In genomic region chr9:96232164-96232538, GRCh38 we compare ENCODE assay signal across 16 cellular contexts.
DNase-seq lines count a peak whose midpoint lies in the region; ATAC-seq and TF ChIP-seq lines count a peak whose summit lies in the region.
"Had no signal": no experiment of that assay in that cellular context is flagged by ENCODE, and none has a peak within 500 bp of the region (broad histone marks: within the 10 kb centered on the region; RNA-seq: fewer than 3 reads in every experiment).

No MANE protein-coding gene starts in this region.

- no peaks in the 10 kb centered on the region for H4K20me1 ChIP-seq in HCT116 (ENCODE audit: insufficient read depth)
- H4K20me1 ChIP-seq: BLaER1 treated with 17β-estradiol and CSF1 and Interleukin-3, amounts not matched to agents 10 nM and 100 nM had no signal

- DNase-seq in HCT116 (ENCODE audit: low read depth, low spot score) (no peak), SJCRH30 (no peak), testis (no peak), suprapubic skin (ENCODE audit: low spot score in 2 of 2) (no peak), UCSD-AML1 (lab: John Stamatoyannopoulos, UW; ENCODE audit: unreplicated experiment) (no peak), body of pancreas (no peak), NCI-H1092 treated with DMSO at 0.1 percent for 48 hours (lab: John Stamatoyannopoulos, UW) (no peak)
- DNase-seq: activated B cell treated with CpG ODN at 0.5 μM for 24 hours; activated CD8-positive, alpha-beta memory T cell treated with anti-CD3 and anti-CD28 coated beads, Interleukin-2, amount 50 U/mL, for 48 hours; NCI-H187 treated with DMSO at 0.1 percent for 48 hours; T1000 had no signal

- H3K36me3 ChIP-seq in HCT116 (ENCODE audit: control insufficient read depth in 1 of 2, insufficient read depth in 2 of 2, low read length in 2 of 2), result no peaks in the 10 kb centered on the region
- H3K36me3 ChIP-seq in SJCRH30, result no peaks in the 10 kb centered on the region
- no peaks in the 10 kb centered on the region for H3K36me3 ChIP-seq in mucosa of rectum (ENCODE audit: control insufficient read depth in 2 of 2, insufficient read depth in 2 of 2, low read length in 2 of 2)
- H3K36me3 ChIP-seq in testis (ENCODE audit: low read depth, missing control alignments), result no peaks in the 10 kb centered on the region
- no peaks in the 10 kb centered on the region for H3K36me3 ChIP-seq in suprapubic skin
- H3K36me3 ChIP-seq in body of pancreas (replicated peaks in 1 of 2; ENCODE audit: insufficient read depth in 1 of 2, low read depth in 2 of 2), result no peaks in the 10 kb centered on the region
- H3K36me3 ChIP-seq: ascending aorta; BLaER1 treated with 17β-estradiol and CSF1 and Interleukin-3, amounts not matched to agents 10 nM and 100 nM had no signal

- TF ChIP-seq CTCF in HCT116 (IDR thresholded peaks at IDR 0.05 in 2 of 3, conservative IDR thresholded peaks at IDR 0.05 in 1 of 3; ENCODE audit: borderline replicate concordance in 1 of 3, insufficient read depth in 1 of 3, low read depth in 2 of 3, low read length in 2 of 3), result no peak
- TF ChIP-seq CTCF in testis (IDR thresholded peaks at IDR 0.05), result no peak
- no peak for TF ChIP-seq CTCF in suprapubic skin (IDR thresholded peaks at IDR 0.05)
- TF ChIP-seq CTCF in body of pancreas (IDR thresholded peaks at IDR 0.05), result no peak

- CTCF ChIA-PET in HCT116 (lab: Charles Lee), result interaction anchor here (0.9 to 2.2 kb wide), 8 partner anchors 10 to 722 kb away, joined by 3 to 15 read pairs (median 3); no protein-coding TSS in a partner anchor

- TF ChIP-seq RAD21 in HCT116 (IDR thresholded peaks at IDR 0.05; ENCODE audit: low read depth), result no peak

- no peak overlapping the region for H3K27ac ChIP-seq in HCT116 (ENCODE audit: low read depth, low read length)
- no peak overlapping the region; the same call in 1 of the 2 replicates for H3K27ac ChIP-seq in SJCRH30
- H3K27ac ChIP-seq in mucosa of rectum (ENCODE audit: low read depth in 2 of 2, low read length in 2 of 2), result peak overlapping the region; percentile 27 to 46
- H3K27ac ChIP-seq in testis, result peak overlapping the region; percentile 44 to 87
- H3K27ac ChIP-seq in suprapubic skin, result no peak overlapping the region
- H3K27ac ChIP-seq in body of pancreas, result no peak overlapping the region
- H3K27ac ChIP-seq: ascending aorta; BLaER1 treated with 17β-estradiol and CSF1 and Interleukin-3, amounts not matched to agents 10 nM and 100 nM; GM23248 had no signal

- H3K9me3 ChIP-seq in HCT116 (ENCODE audit: control insufficient read depth in 1 of 2, insufficient read depth in 1 of 2, low read depth in 1 of 2, low read length in 2 of 2) (no peaks in the 10 kb centered on the region), SJCRH30 (replicated peaks) (no peaks in the 10 kb centered on the region), mucosa of rectum (ENCODE audit: control insufficient read depth in 2 of 2, low read length in 2 of 2) (no peaks in the 10 kb centered on the region), testis (no peaks in the 10 kb centered on the region), suprapubic skin (no peaks in the 10 kb centered on the region), body of pancreas (no peaks in the 10 kb centered on the region)
- H3K9me3 ChIP-seq: ascending aorta, Caco-2 had no signal

- no peak overlapping the region for H3K4me3 ChIP-seq in HCT116 (replicated peaks in 1 of 2; ENCODE audit: low read depth in 1 of 2, low read length in 2 of 2)
- peak overlapping the region; percentile 2; the same call in 1 of the 2 replicates for H3K4me3 ChIP-seq in SJCRH30
- no peak overlapping the region for H3K4me3 ChIP-seq in mucosa of rectum (ENCODE audit: low read length in 2 of 2)
- H3K4me3 ChIP-seq in testis, result no peak overlapping the region
- no peak overlapping the region for H3K4me3 ChIP-seq in suprapubic skin
- H3K4me3 ChIP-seq in body of pancreas, result no peak overlapping the region
- H3K4me3 ChIP-seq: ascending aorta; BLaER1 treated with 17β-estradiol and CSF1 and Interleukin-3, amounts not matched to agents 10 nM and 100 nM; GM23248 had no signal

- H3K4me1 ChIP-seq in HCT116 (ENCODE audit: control insufficient read depth in 1 of 2, insufficient read depth in 2 of 2, low read length in 2 of 2) (no peaks in the 10 kb centered on the region), SJCRH30 (peaks cover 2% of the 10 kb centered on the region; the same call in 1 of the 2 replicates), mucosa of rectum (ENCODE audit: control insufficient read depth in 2 of 2, insufficient read depth in 2 of 2, low read length in 2 of 2) (no peaks in the 10 kb centered on the region), testis (peaks cover 26% of the 10 kb centered on the region), suprapubic skin (peaks cover 6% of the 10 kb centered on the region), body of pancreas (no peaks in the 10 kb centered on the region)
- H3K4me1 ChIP-seq: ascending aorta; BLaER1 treated with 17β-estradiol and CSF1 and Interleukin-3, amounts not matched to agents 10 nM and 100 nM had no signal

- TF ChIP-seq POLR2A in HCT116 (IDR thresholded peaks at IDR 0.05; ENCODE audit: borderline replicate concordance, extremely low read depth, insufficient read depth, insufficient read length) (no peak), testis (IDR thresholded peaks at IDR 0.05) (no peak), suprapubic skin (IDR thresholded peaks at IDR 0.05) (no peak), body of pancreas (IDR thresholded peaks at IDR 0.05) (no peak)

- peak overlapping the region; percentile 15 for H2AFZ ChIP-seq in HCT116 (ENCODE audit: low read depth, low read length, poor library complexity, severe bottlenecking)
- H2AFZ ChIP-seq: GM23248 had no signal

- no peak overlapping the region for H3K9ac ChIP-seq in HCT116 (ENCODE audit: low read length)
- H3K9ac ChIP-seq in mucosa of rectum (ENCODE audit: low read depth in 1 of 2, low read length in 2 of 2), result no peak overlapping the region
- H3K9ac ChIP-seq: BLaER1 treated with 17β-estradiol and CSF1 and Interleukin-3, amounts not matched to agents 10 nM and 100 nM; GM23248 had no signal

- no peak for TF ChIP-seq EP300 in suprapubic skin (IDR thresholded peaks at IDR 0.05)

- POLR2A ChIA-PET in HCT116 (lab: Charles Lee), result no interaction called here

- intact Hi-C loops in HCT116 (cut with micrococcal nuclease) (loop anchor here (1.0 kb wide), 2 partner anchors 85 to 434 kb away; no protein-coding TSS in a partner anchor), testis (cut with DNase I; ENCODE audit: low total_unique reads) (no loop called here), body of pancreas (cut with DNase I) (no loop called here)

- H3K27me3 ChIP-seq in HCT116 (ENCODE audit: insufficient read depth, low read length) (0 out of 2 replicates have a peak, but pooled peaks cover 4% of the 10 kb centered on the region), SJCRH30 (no peaks in the 10 kb centered on the region), mucosa of rectum (ENCODE audit: control insufficient read depth in 2 of 2, insufficient read depth in 2 of 2, low read length in 2 of 2) (no peaks in the 10 kb centered on the region), testis (no peaks in the 10 kb centered on the region), suprapubic skin (peaks cover 3% of the 10 kb centered on the region), body of pancreas (no peaks in the 10 kb centered on the region)
- H3K27me3 ChIP-seq: ascending aorta; BLaER1 treated with 17β-estradiol and CSF1 and Interleukin-3, amounts not matched to agents 10 nM and 100 nM had no signal

- no TSS peak for BruUV-seq in HCT116 (replicated peaks; lab: Mats Ljungman, UMichigan)

- WGBS in testis, 2 donors, result 42 to 49% methylated on average over 11 of the region's 11 CpGs
- WGBS in suprapubic skin, result 60% methylated on average over 11 of the region's 11 CpGs
- whole genome bisulfite sequencing in body of pancreas, 2 donors, result 58% methylated on average over 11 of the region's 11 CpGs

- no peaks in the 10 kb centered on the region for H3K9me2 ChIP-seq in HCT116 (ENCODE audit: insufficient read depth)

- H3K79me2 ChIP-seq in HCT116 (ENCODE audit: insufficient read depth, low read length), result no peaks in the 10 kb centered on the region

- no peak overlapping the region for H3K4me2 ChIP-seq in HCT116 (ENCODE audit: low read length)
- H3K4me2 ChIP-seq: BLaER1 treated with 17β-estradiol and CSF1 and Interleukin-3, amounts not matched to agents 10 nM and 100 nM had no signal

- ATAC-seq in HCT116, result no peak
- no peak for ATAC-seq in body of pancreas

- RAD21 ChIA-PET in HCT116 (lab: Charles Lee; ENCODE audit: low non-redundant PET in 1 of 2, low total read pairs in 2 of 2, uncharacterized antibody in 2 of 2, unreplicated experiment in 2 of 2), result interaction anchor here in 1 of 2 experiments (1.3 kb wide), 1 partner anchor 435 kb away, joined by 4 read pairs; no protein-coding TSS in a partner anchor

TF ChIP-seq in HCT116, 20 proteins besides CTCF, POLR2A, EP300 and RAD21 (continues in another document):
- TF ChIP-seq CEBPB (IDR thresholded peaks at IDR 0.05; ENCODE audit: low read depth), result no peak
- TF ChIP-seq ZFX (IDR thresholded peaks at IDR 0.05), result no peak
- TF ChIP-seq TCF7L2 (IDR thresholded peaks at IDR 0.05; ENCODE audit: borderline replicate concordance, extremely low read depth, insufficient read depth, insufficient read length), result no peak
- no peak for TF ChIP-seq SP1 (IDR thresholded peaks at IDR 0.05; ENCODE audit: low read depth)
- TF ChIP-seq MAX (IDR thresholded peaks at IDR 0.05), result no peak

Comparison
In these comparisons a context has a peak if more than half of its experiments do, and no peak if none do; other contexts are left out.
1. H3K27ac ChIP-seq: peak in mucosa of rectum (2 of 2) and testis (2 of 2); none in HCT116 (single experiment), SJCRH30 (single experiment), suprapubic skin (single experiment) and body of pancreas (0 of 4).